ENCODE assay signal across 8 cellular contexts in genomic region chr9:35814106-35814840, GRCh38. TPM values are rescaled to one million over a fixed set of nuclear protein-coding genes. Genes with fewer than 3 reads are reported as not detected.
DNase-seq lines count a peak whose midpoint lies in the region; ATAC-seq, FAIRE-seq and TF ChIP-seq lines count a peak whose summit lies in the region.

No MANE protein-coding gene starts in this region.

- TF ChIP-seq POLR2A in K562 (conservative IDR thresholded peaks at IDR 0.05): no peak

- H2AFZ ChIP-seq in OCI-LY3 (ENCODE audit: low read depth, low read length) (no peak overlapping the region), K562 (ENCODE audit: low read depth, low read length) (peak overlapping the region; percentile 77)

- under 1% methylated on average over 11 of the region's 29 CpGs for WGBS in K562 (ENCODE audit: insufficient coverage, low coverage, missing lambda C conversion rate)
- WGBS in iPS DF 6.9 (ENCODE audit: insufficient coverage, insufficient read length): no CpG with 5 or more reads among the region's 29 CpGs

- H3K27me3 ChIP-seq in OCI-LY3 (ENCODE audit: low read depth, low read length) (no peaks in the 10 kb centered on the region), K562 (ENCODE audit: control insufficient read depth in 2 of 2, insufficient read depth in 2 of 2, low read length in 2 of 2) (no peaks in the 10 kb centered on the region), iPS DF 6.9 (ENCODE audit: control insufficient read depth, insufficient read depth, low read length) (no peaks in the 10 kb centered on the region)

- intact Hi-C loops in K562 (cut with micrococcal nuclease): loop anchor here (10.0 kb wide), 2 partner anchors 79 to 149 kb away; partner anchors contain the start of genes ARHGEF39, CREB3 and TLN1

- ATAC-seq in HG03378 (IDR thresholded peaks at IDR 0.05; ENCODE audit: unreplicated experiment) (peak; percentile 26), K562 (peak; percentile 61)

- H3K4me1 ChIP-seq in OCI-LY3 (ENCODE audit: low read length) (peaks cover 31% of the 10 kb centered on the region), K562 (replicated peaks in 1 of 2; ENCODE audit: control insufficient read depth in 2 of 2, insufficient read depth in 2 of 2, low read length in 2 of 2) (peaks cover 17 to 31% of the 10 kb centered on the region in 2 experiments), iPS DF 6.9 (ENCODE audit: control insufficient read depth, insufficient read depth, low read length) (peaks cover 4% of the 10 kb centered on the region; the same call in 1 of the 2 replicates)

- H3K4me2 ChIP-seq in OCI-LY3 (ENCODE audit: low read length): peak overlapping the region; percentile 99
- H3K4me2 ChIP-seq in K562 (ENCODE audit: insufficient read depth, low read length): peak overlapping the region; percentile 82

- DNase-seq in DMS153 treated with DMSO at 0.1 percent for 48 hours (lab: John Stamatoyannopoulos, UW; ENCODE audit: unreplicated experiment) (peak; percentile 22), GM19239 (ENCODE audit: insufficient read length, low spot score) (no peak), K562 (ENCODE audit: extremely low read depth in 1 of 4, low spot score in 3 of 4) (peak in 2 of 4 experiments; percentile 62 to 77), iPS DF 6.9 (ENCODE audit: low read depth, low spot score) (no peak), retina (peak; percentile 90), SHP77 treated with DMSO at 0.1 percent for 48 hours (lab: John Stamatoyannopoulos, UW) (no peak)

- H3K27ac ChIP-seq in OCI-LY3 (ENCODE audit: low read length) (peak overlapping the region; percentile 78), K562 (ENCODE audit: extremely low read depth, low read depth, low read length) (peak overlapping the region; percentile 94), iPS DF 6.9 (ENCODE audit: low read length) (no peak overlapping the region)

- peak overlapping the region; percentile 92 for H3K9ac ChIP-seq in OCI-LY3 (ENCODE audit: low read length)
- peak overlapping the region; percentile 92 to 100 for H3K9ac ChIP-seq in K562 (ENCODE audit: insufficient read depth in 1 of 2, low read depth in 2 of 2, low read length in 2 of 2)

- TF ChIP-seq EP300 in K562 (IDR thresholded peaks at IDR 0.05; ENCODE audit: low read length): no peak

- peak; percentile 26; the same call in 1 of the 2 replicates for TF ChIP-seq CTCF in OCI-LY3 (IDR thresholded peaks at IDR 0.05; ENCODE audit: low read depth, low read length)
- TF ChIP-seq CTCF in K562 (IDR thresholded peaks at IDR 0.05 in 2 of 3, conservative IDR thresholded peaks at IDR 0.05 in 1 of 3; ENCODE audit: insufficient read depth in 2 of 3, low read depth in 1 of 3, low read length in 3 of 3): peak; percentile 34 to 53 (median 34); a peak in 5 of 6 replicates

- TF ChIP-seq RAD21 in K562 (CRISPR knock-in tag; conservative IDR thresholded peaks at IDR 0.05 in 1 of 2, IDR thresholded peaks at IDR 0.05 in 1 of 2): no peak

- H3K4me3 ChIP-seq in OCI-LY3 (ENCODE audit: low read length) (peak overlapping the region; percentile 81), K562 (peak overlapping the region; percentile 66), iPS DF 6.9 (ENCODE audit: low read length) (peak overlapping the region; percentile 99)

- H3K9me3 ChIP-seq in OCI-LY3 (ENCODE audit: insufficient read depth, low read length): no peaks in the 10 kb centered on the region
- no peaks in the 10 kb centered on the region; the same call in 1 of the 2 replicates for H3K9me3 ChIP-seq in K562 (replicated peaks; ENCODE audit: control insufficient read depth, insufficient read depth, low read depth, low read length)
- H3K9me3 ChIP-seq in iPS DF 6.9 (ENCODE audit: control insufficient read depth, insufficient read depth, low read length): no peaks in the 10 kb centered on the region

- POLR2A ChIA-PET in K562 (lab: Yijun Ruan, JAX): interaction anchor here (0.6 to 1.7 kb wide), 8 partner anchors 13 to 153 kb away, joined by 3 to 7 read pairs (median 4); no protein-coding TSS in a partner anchor

- peaks cover 4% of the 10 kb centered on the region for H3K9me1 ChIP-seq in K562 (ENCODE audit: control insufficient read depth, insufficient read depth, low read length)

- H3K79me2 ChIP-seq in OCI-LY3 (ENCODE audit: low read length) (peaks cover 9% of the 10 kb centered on the region), K562 (ENCODE audit: control insufficient read depth, insufficient read depth, low read length) (peaks cover 12% of the 10 kb centered on the region; the same call in 2 of the 3 replicates)

- no peaks in the 10 kb centered on the region for H4K20me1 ChIP-seq in OCI-LY3 (ENCODE audit: insufficient read depth, low read length)
- no peaks in the 10 kb centered on the region for H4K20me1 ChIP-seq in K562 (replicated peaks; ENCODE audit: control insufficient read depth, insufficient read depth, low read length)

- CTCF ChIA-PET in K562 (lab: Yijun Ruan, JAX; ENCODE audit: low intra/inter-chr PET ratio): interaction anchor here (0.6 kb wide), 1 partner anchor 25 kb away, joined by 7 read pairs; no protein-coding TSS in a partner anchor

- in situ Hi-C loops in K562 (cut with MboI): no loop called here

- no peaks in the 10 kb centered on the region for H3K36me3 ChIP-seq in OCI-LY3 (replicated peaks; ENCODE audit: low read depth, low read length)
- peaks cover 2% of the 10 kb centered on the region; the same call in 1 of the 3 replicates for H3K36me3 ChIP-seq in K562 (ENCODE audit: control insufficient read depth, insufficient read depth, low read length)
- no peaks in the 10 kb centered on the region for H3K36me3 ChIP-seq in iPS DF 6.9 (ENCODE audit: control insufficient read depth, insufficient read depth, low read length)

- FAIRE-seq in GM19239 (lab: Jason Lieb, UNC): peak; percentile 94
- peak; percentile 91 for FAIRE-seq in K562 (lab: Jason Lieb, UNC)

- BruUV-seq in K562 (replicated peaks; lab: Mats Ljungman, UMichigan): TSS peak; percentile 87

RNA-seq across cellular contexts. Expression of gene HINT2, which starts 0.6 kb away (rescaled TPM):
- total RNA-seq in K562 (2011; cell fraction: chromatin; rRNA removed; ENCODE audit: low replicate concordance): 10.9 and 15.4 TPM in 2 replicates
- 13.8 and 15.5 TPM in 2 replicates for total RNA-seq in K562 (2011; cell fraction: nucleolus; rRNA removed)
- 11.7 and 11.9 TPM in 2 replicates for total RNA-seq in K562 (2011; cell fraction: nucleoplasm; rRNA removed)
- total RNA-seq in K562 (2014; rRNA removed) (39.5 and 65.1 TPM in 2 replicates), K562 (2014; rRNA removed; fragmentation: Illumina TruSeq; extraction: Trizol) (27.9 and 30.3 TPM in 2 replicates), K562 (2015; rRNA removed; fragmentation: Illumina TruSeq; extraction: Trizol) (23.6 and 23.7 TPM in 2 replicates), K562 (2021) (34.2 and 40.5 TPM in 2 replicates)
- polyA plus RNA-seq in K562 (2011; rRNA removed) (27.2 and 33.7 TPM in 2 replicates), K562 (2014; fragmentation: Illumina TruSeq; extraction: Trizol) (33.2 and 35.0 TPM in 2 replicates), K562 (2014; fragmentation: Nextera tagmentation; extraction: Ambion mirVana) (1 to 10 TPM; 5.6 to 6.2 TPM), K562 (2014; rRNA removed) (44.1 and 49.9 TPM in 2 replicates)
- polyA plus RNA-seq in K562 (2011; cell fraction: cytosol; rRNA removed): 32.2 and 41.0 TPM in 2 replicates
- polyA plus RNA-seq in K562 (2011; cell fraction: nucleus; rRNA removed): 45.7 and 50.8 TPM in 2 replicates
- 37.4 and 63.1 TPM in 2 replicates for polyA plus RNA-seq in K562 (2012)
- 6.1 and 8.5 TPM in 2 replicates for polyA minus RNA-seq in K562 (2011; rRNA and poly(A)+ RNA removed)
- 4.5 and 6.4 TPM in 2 replicates for polyA minus RNA-seq in K562 (2011; cell fraction: cytosol; rRNA and poly(A)+ RNA removed)
- 9.2 and 17.2 TPM in 2 replicates for polyA minus RNA-seq in K562 (2011; cell fraction: nucleus; rRNA and poly(A)+ RNA removed)

RNA-seq across cellular contexts. Expression of gene SPAG8, which starts 2.2 kb away (rescaled TPM):
- total RNA-seq in K562 (2011; cell fraction: chromatin; rRNA removed; ENCODE audit: low replicate concordance): 1.9 and 2.2 TPM in 2 replicates
- total RNA-seq in K562 (2011; cell fraction: nucleolus; rRNA removed): 0.66 and 1.2 TPM in 2 replicates
- 1.2 and 1.6 TPM in 2 replicates for total RNA-seq in K562 (2011; cell fraction: nucleoplasm; rRNA removed)
- total RNA-seq in K562 (2014; rRNA removed) (0.14 and 0.53 TPM in 2 replicates), K562 (2014; rRNA removed; fragmentation: Illumina TruSeq; extraction: Trizol) (0.18 and 0.67 TPM in 2 replicates), K562 (2015; rRNA removed; fragmentation: Illumina TruSeq; extraction: Trizol) (0.30 and 0.47 TPM in 2 replicates), K562 (2021) (0.36 and 0.40 TPM in 2 replicates)
- polyA plus RNA-seq in K562 (2011; rRNA removed) (0.21 and 0.27 TPM in 2 replicates), K562 (2014; fragmentation: Illumina TruSeq; extraction: Trizol) (0.22 and 0.36 TPM in 2 replicates), K562 (2014; fragmentation: Nextera tagmentation; extraction: Ambion mirVana) (under 1 TPM; 0.03 to 0.46 TPM), K562 (2014; rRNA removed) (0.17 and 0.40 TPM in 2 replicates)
- polyA plus RNA-seq in K562 (2011; cell fraction: cytosol; rRNA removed): 0.18 TPM in 1 of 2 replicates, not detected in the other
- 2.3 and 2.6 TPM in 2 replicates for polyA plus RNA-seq in K562 (2011; cell fraction: nucleus; rRNA removed)
- 0.39 and 0.69 TPM in 2 replicates for polyA plus RNA-seq in K562 (2012)
- 0.15 and 0.39 TPM in 2 replicates for polyA minus RNA-seq in K562 (2011; rRNA and poly(A)+ RNA removed)
- not detected in 2 replicates for polyA minus RNA-seq in K562 (2011; cell fraction: cytosol; rRNA and poly(A)+ RNA removed)
- polyA minus RNA-seq in K562 (2011; cell fraction: nucleus; rRNA and poly(A)+ RNA removed): 0.54 and 1.4 TPM in 2 replicates

RNA-seq across cellular contexts. Expression of gene FAM221B, which starts 14.3 kb away (rescaled TPM):
- not detected in 2 replicates for total RNA-seq in K562 (2011; cell fraction: chromatin; rRNA removed; ENCODE audit: low replicate concordance)
- not detected in 2 replicates for total RNA-seq in K562 (2011; cell fraction: nucleolus; rRNA removed)
- not detected in 2 replicates for total RNA-seq in K562 (2011; cell fraction: nucleoplasm; rRNA removed)
- not detected in 2 replicates for total RNA-seq in K562 (2014; rRNA removed)
- total RNA-seq in K562 (2014; rRNA removed; fragmentation: Illumina TruSeq; extraction: Trizol): not detected in 2 replicates
- total RNA-seq in K562 (2015; rRNA removed; fragmentation: Illumina TruSeq; extraction: Trizol): not detected in 2 replicates
- not detected in 2 replicates for total RNA-seq in K562 (2021)
- not detected in 2 replicates for polyA plus RNA-seq in K562 (2011; rRNA removed)
- not detected in 2 replicates for polyA plus RNA-seq in K562 (2011; cell fraction: cytosol; rRNA removed)
- polyA plus RNA-seq in K562 (2011; cell fraction: nucleus; rRNA removed): not detected in 2 replicates
- 0.04 and 0.05 TPM in 2 replicates for polyA plus RNA-seq in K562 (2012)
- not detected in 2 replicates for polyA plus RNA-seq in K562 (2014; fragmentation: Illumina TruSeq; extraction: Trizol)
- polyA plus RNA-seq in K562 (2014; fragmentation: Nextera tagmentation; extraction: Ambion mirVana): under 1 TPM in 1 of 2 experiments, not detected in 1; 0.01 TPM
- polyA plus RNA-seq in K562 (2014; rRNA removed): not detected in 2 replicates
- polyA minus RNA-seq in K562 (2011; rRNA and poly(A)+ RNA removed): not detected in 2 replicates
- polyA minus RNA-seq in K562 (2011; cell fraction: cytosol; rRNA and poly(A)+ RNA removed): not detected in 2 replicates
- polyA minus RNA-seq in K562 (2011; cell fraction: nucleus; rRNA and poly(A)+ RNA removed): not detected in 2 replicates

RNA-seq across cellular contexts. Expression of gene TMEM8B, which starts 14.8 kb away (rescaled TPM):
- 4.3 and 4.9 TPM in 2 replicates for total RNA-seq in K562 (2011; cell fraction: chromatin; rRNA removed; ENCODE audit: low replicate concordance)
- total RNA-seq in K562 (2011; cell fraction: nucleolus; rRNA removed): 3.8 TPM in 2 replicates
- 5.6 and 7.4 TPM in 2 replicates for total RNA-seq in K562 (2011; cell fraction: nucleoplasm; rRNA removed)
- total RNA-seq in K562 (2014; rRNA removed): 0.57 and 1.1 TPM in 2 replicates
- 0.11 and 0.19 TPM in 2 replicates for total RNA-seq in K562 (2014; rRNA removed; fragmentation: Illumina TruSeq; extraction: Trizol)
- total RNA-seq in K562 (2015; rRNA removed; fragmentation: Illumina TruSeq; extraction: Trizol): 0.36 and 0.38 TPM in 2 replicates
- total RNA-seq in K562 (2021): 1.3 and 2.2 TPM in 2 replicates
- 1.2 and 3.6 TPM in 2 replicates for polyA plus RNA-seq in K562 (2011; rRNA removed)
- polyA plus RNA-seq in K562 (2011; cell fraction: cytosol; rRNA removed): 3.2 and 3.7 TPM in 2 replicates
- 9.9 and 15.1 TPM in 2 replicates for polyA plus RNA-seq in K562 (2011; cell fraction: nucleus; rRNA removed)
- polyA plus RNA-seq in K562 (2012): 1.8 and 6.2 TPM in 2 replicates
- 1.1 and 1.7 TPM in 2 replicates for polyA plus RNA-seq in K562 (2014; fragmentation: Illumina TruSeq; extraction: Trizol)
- polyA plus RNA-seq in K562 (2014; fragmentation: Nextera tagmentation; extraction: Ambion mirVana): under 1 TPM; 0.01 to 0.06 TPM
- polyA plus RNA-seq in K562 (2014; rRNA removed): 1.6 TPM in 2 replicates
- 0.56 and 1.6 TPM in 2 replicates for polyA minus RNA-seq in K562 (2011; rRNA and poly(A)+ RNA removed)
- polyA minus RNA-seq in K562 (2011; cell fraction: cytosol; rRNA and poly(A)+ RNA removed): 1.3 and 4.6 TPM in 2 replicates
- polyA minus RNA-seq in K562 (2011; cell fraction: nucleus; rRNA and poly(A)+ RNA removed): 2.7 and 3.1 TPM in 2 replicates

RNA-seq across cellular contexts. Expression of gene NPR2, which starts 22.9 kb away (rescaled TPM):
- total RNA-seq in K562 (2011; cell fraction: chromatin; rRNA removed; ENCODE audit: low replicate concordance): 47.3 and 78.1 TPM in 2 replicates
- total RNA-seq in K562 (2011; cell fraction: nucleolus; rRNA removed): 35.7 and 36.2 TPM in 2 replicates
- 24.0 and 37.1 TPM in 2 replicates for total RNA-seq in K562 (2011; cell fraction: nucleoplasm; rRNA removed)
- total RNA-seq in K562 (2014; rRNA removed) (2.8 and 4.9 TPM in 2 replicates), K562 (2014; rRNA removed; fragmentation: Illumina TruSeq; extraction: Trizol) (3.6 and 3.7 TPM in 2 replicates), K562 (2015; rRNA removed; fragmentation: Illumina TruSeq; extraction: Trizol) (4.7 and 5.5 TPM in 2 replicates), K562 (2021) (6.0 and 6.9 TPM in 2 replicates)
- polyA plus RNA-seq in K562 (2011; rRNA removed) (12.9 and 14.5 TPM in 2 replicates), K562 (2014; fragmentation: Illumina TruSeq; extraction: Trizol) (6.2 and 7.3 TPM in 2 replicates), K562 (2014; fragmentation: Nextera tagmentation; extraction: Ambion mirVana) (1 to 10 TPM; 2.4 to 6.4 TPM), K562 (2014; rRNA removed) (5.5 and 10.5 TPM in 2 replicates)
- polyA plus RNA-seq in K562 (2011; cell fraction: cytosol; rRNA removed): 4.7 and 6.3 TPM in 2 replicates
- 108 and 130 TPM in 2 replicates for polyA plus RNA-seq in K562 (2011; cell fraction: nucleus; rRNA removed)
- polyA plus RNA-seq in K562 (2012): 5.7 and 10.6 TPM in 2 replicates
- polyA minus RNA-seq in K562 (2011; rRNA and poly(A)+ RNA removed): 4.4 and 4.6 TPM in 2 replicates
- 1.2 TPM in 2 replicates for polyA minus RNA-seq in K562 (2011; cell fraction: cytosol; rRNA and poly(A)+ RNA removed)
- 12.1 and 14.3 TPM in 2 replicates for polyA minus RNA-seq in K562 (2011; cell fraction: nucleus; rRNA and poly(A)+ RNA removed)

Comparison
In these comparisons a context has a peak if more than half of its experiments do, and no peak if none do; other contexts are left out.
1. DNase-seq: peak in DMS153 treated with DMSO at 0.1 percent for 48 hours (single experiment) and retina (single experiment); none in GM19239 (single experiment), iPS DF 6.9 (single experiment) and SHP77 treated with DMSO at 0.1 percent for 48 hours (single experiment).
2. Peak in every context shown above with its lines, with median percentiles within 50 percentile points of each other: H3K4me3 ChIP-seq.